Comparison of ENCODE assay signal across 8 cellular contexts in the genomic region with DNA sequence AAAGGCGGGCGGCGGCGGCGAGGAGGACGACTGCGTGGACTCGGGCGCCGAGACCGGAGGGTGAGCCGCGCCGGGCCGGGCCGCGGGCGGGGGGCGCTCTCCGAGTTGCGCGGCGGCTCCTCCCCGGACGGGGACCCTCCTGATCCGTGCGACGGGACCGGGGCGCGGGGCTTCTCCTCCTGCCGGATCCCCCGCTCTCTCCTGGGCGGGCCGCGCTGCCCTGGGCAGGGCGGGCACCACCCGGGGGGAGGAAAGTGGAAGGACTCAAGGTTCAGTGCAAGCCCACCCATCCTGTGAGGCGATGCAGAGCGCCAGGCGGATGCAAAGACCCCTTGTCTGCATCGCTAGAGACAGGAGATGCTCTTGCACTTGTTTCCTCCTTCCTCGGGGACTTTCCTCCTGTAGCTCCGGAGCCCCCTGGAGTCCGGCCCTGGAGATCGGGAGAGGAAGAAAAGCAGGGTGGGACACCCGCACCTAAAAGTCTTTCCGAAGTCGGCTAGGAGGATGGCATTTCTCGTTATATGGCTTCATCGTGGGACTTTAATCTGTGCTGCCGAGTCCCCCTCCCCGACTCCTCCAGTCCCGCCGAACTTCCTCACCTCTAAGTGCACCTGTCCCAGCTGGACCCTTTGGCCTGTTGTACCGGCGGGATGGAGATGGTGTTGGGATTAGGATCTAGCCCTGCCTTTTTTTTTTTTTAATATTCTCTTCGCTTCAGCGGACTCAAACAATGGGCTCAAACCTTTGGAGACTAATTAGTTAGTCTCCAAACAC. TPM values are rescaled to one million over a fixed set of nuclear protein-coding genes. Genes with fewer than 3 reads are reported as not detected.
DNase-seq lines count a peak whose midpoint lies in the region; ATAC-seq and TF ChIP-seq lines count a peak whose summit lies in the region.

No MANE protein-coding gene starts in this region.

- H3K27me3 ChIP-seq in RWPE2 (ENCODE audit: insufficient read depth, poor library complexity, severe bottlenecking) (peaks cover 14% of the 10 kb centered on the region), endocrine pancreas (ENCODE audit: control insufficient read depth, insufficient read depth, low read length) (no peaks in the 10 kb centered on the region)
- H3K27me3 ChIP-seq in naive thymus-derived CD4-positive, alpha-beta T cell (ENCODE audit: control insufficient read depth in 2 of 2, insufficient read depth in 2 of 2, low read length in 2 of 2), result peaks cover 4 to 10% of the 10 kb centered on the region in 2 donors

- H3K4me3 ChIP-seq in RWPE2 (ENCODE audit: severe bottlenecking) (peak overlapping the region; percentile 50), endocrine pancreas (ENCODE audit: control insufficient read depth, insufficient read depth, low read length) (peak overlapping the region; percentile 46)
- H3K4me3 ChIP-seq in naive thymus-derived CD4-positive, alpha-beta T cell (ENCODE audit: low read length), result peak overlapping the region; percentile 31

- ATAC-seq in RWPE2 (ENCODE audit: low read depth) (no peak), HG03378 (IDR thresholded peaks at IDR 0.05; ENCODE audit: unreplicated experiment) (no peak), HG02840 (IDR thresholded peaks at IDR 0.05; ENCODE audit: low FRiP score, unreplicated experiment) (no peak)
- ATAC-seq in naive thymus-derived CD4-positive, alpha-beta T cell, result no peak

- H3K27me3 Mint-ChIP-seq in HFFc6 (ENCODE audit: insufficient read depth), result peaks cover 28% of the 10 kb centered on the region
- peaks cover 43 to 62% (median 51%) of the 10 kb centered on the region in 5 donors for H3K27me3 Mint-ChIP-seq in naive thymus-derived CD4-positive, alpha-beta T cell

- H3K4me1 ChIP-seq in RWPE2 (ENCODE audit: insufficient read depth, poor library complexity, severe bottlenecking) (no peaks in the 10 kb centered on the region), endocrine pancreas (ENCODE audit: control insufficient read depth, insufficient read depth, low read length) (no peaks in the 10 kb centered on the region)
- H3K4me1 ChIP-seq in naive thymus-derived CD4-positive, alpha-beta T cell (ENCODE audit: control insufficient read depth in 2 of 2, insufficient read depth in 2 of 2, low read length in 2 of 2), result peaks cover 0 to 4% of the 10 kb centered on the region in 2 donors

- POLR2A ChIA-PET in naive thymus-derived CD4-positive, alpha-beta T cell (lab: Charles Lee), result no interaction called here

- intact Hi-C loops in naive thymus-derived CD4-positive, alpha-beta T cell (cut with micrococcal nuclease), result loop anchor here in 1 of 2 donors (2.0 to 10.0 kb wide), 3 partner anchors 64 to 574 kb away; a partner anchor contains a TSS

- no peaks in the 10 kb centered on the region for H3K4me1 Mint-ChIP-seq in HFFc6 (ENCODE audit: low read depth)
- peaks cover 0 to 12% (median 0%) of the 10 kb centered on the region in 7 donors for H3K4me1 Mint-ChIP-seq in naive thymus-derived CD4-positive, alpha-beta T cell

- no peaks in the 10 kb centered on the region for H3K36me3 Mint-ChIP-seq in HFFc6 (ENCODE audit: low read depth)
- H3K36me3 Mint-ChIP-seq in naive thymus-derived CD4-positive, alpha-beta T cell, result no peaks in the 10 kb centered on the region

- H3K9me3 ChIP-seq in RWPE2 (ENCODE audit: severe bottlenecking) (no peaks in the 10 kb centered on the region), endocrine pancreas (ENCODE audit: control insufficient read depth, low read length) (no peaks in the 10 kb centered on the region)
- H3K9me3 ChIP-seq in naive thymus-derived CD4-positive, alpha-beta T cell (ENCODE audit: control insufficient read depth in 2 of 3, low read length in 3 of 3), result no peaks in the 10 kb centered on the region

- H3K9ac ChIP-seq in endocrine pancreas (ENCODE audit: control insufficient read depth, insufficient read depth, low read length), result peak overlapping the region; percentile 80

- in situ Hi-C loops in GM13977 (cut with MboI; ENCODE audit: low pct_unique_long_range_greater_than_20kb, low sequenced_read_pairs, unreplicated experiment), result no loop called here

- CTCF ChIA-PET in naive thymus-derived CD4-positive, alpha-beta T cell (lab: Charles Lee), result no interaction called here

- DNase-seq in D341Med (ENCODE audit: low spot score), result peak; percentile 62
- DNase-seq in HFFc6, result no peak
- no peak for DNase-seq in RWPE2 (ENCODE audit: low spot score)
- DNase-seq in naive thymus-derived CD4-positive, alpha-beta T cell, result peak in 2 of 9 donors; percentile 2
- DNase-seq in GM13977 (ENCODE audit: low spot score), result no peak

- peak overlapping the region; percentile 54 for H3K4me3 Mint-ChIP-seq in HFFc6
- peak overlapping the region; percentile 43 to 77 (median 61) for H3K4me3 Mint-ChIP-seq in naive thymus-derived CD4-positive, alpha-beta T cell

- no peak overlapping the region for H3K27ac Mint-ChIP-seq in HFFc6
- H3K27ac Mint-ChIP-seq in naive thymus-derived CD4-positive, alpha-beta T cell, result no peak overlapping the region

- TF ChIP-seq CTCF in HFFc6 (IDR thresholded peaks at IDR 0.05) (no peak), RWPE2 (IDR thresholded peaks at IDR 0.05; ENCODE audit: poor library complexity, severe bottlenecking) (peak; percentile 51), GM13977 (IDR thresholded peaks at IDR 0.05; ENCODE audit: extremely low read depth, insufficient read depth, missing control alignments) (no peak)

- no peaks in the 10 kb centered on the region for H3K9me3 Mint-ChIP-seq in HFFc6
- H3K9me3 Mint-ChIP-seq in naive thymus-derived CD4-positive, alpha-beta T cell, result no peaks in the 10 kb centered on the region

- H3K27ac ChIP-seq in RWPE2 (ENCODE audit: poor library complexity, severe bottlenecking), result no peak overlapping the region
- no peak overlapping the region for H3K27ac ChIP-seq in naive thymus-derived CD4-positive, alpha-beta T cell (ENCODE audit: low read depth, low read length)

- no peaks in the 10 kb centered on the region for H3K36me3 ChIP-seq in RWPE2 (ENCODE audit: low read depth)
- H3K36me3 ChIP-seq in endocrine pancreas (ENCODE audit: control insufficient read depth, insufficient read depth, low read length), result no peaks in the 10 kb centered on the region
- H3K36me3 ChIP-seq in naive thymus-derived CD4-positive, alpha-beta T cell (ENCODE audit: control insufficient read depth in 2 of 3, insufficient read depth in 3 of 3, low read length in 3 of 3), result no peaks in the 10 kb centered on the region

RNA-seq across cellular contexts. Expression of a gene that starts 0.5 kb away (rescaled TPM):
- total RNA-seq in HFFc6 (2021; fragmentation: NEBNext Ultra II Directional; extraction: Animal tissue kit (Norgen Biotek cat#: 25700)), result not detected
- total RNA-seq in naive thymus-derived CD4-positive, alpha-beta T cell, result under 1 TPM in 2 of 5 experiments, not detected in 3; 0.12 to 0.85 TPM
- polyA plus RNA-seq in naive thymus-derived CD4-positive, alpha-beta T cell, result not detected
